Comparison of ENCODE assay signal across 8 cellular contexts in the genomic region with DNA sequence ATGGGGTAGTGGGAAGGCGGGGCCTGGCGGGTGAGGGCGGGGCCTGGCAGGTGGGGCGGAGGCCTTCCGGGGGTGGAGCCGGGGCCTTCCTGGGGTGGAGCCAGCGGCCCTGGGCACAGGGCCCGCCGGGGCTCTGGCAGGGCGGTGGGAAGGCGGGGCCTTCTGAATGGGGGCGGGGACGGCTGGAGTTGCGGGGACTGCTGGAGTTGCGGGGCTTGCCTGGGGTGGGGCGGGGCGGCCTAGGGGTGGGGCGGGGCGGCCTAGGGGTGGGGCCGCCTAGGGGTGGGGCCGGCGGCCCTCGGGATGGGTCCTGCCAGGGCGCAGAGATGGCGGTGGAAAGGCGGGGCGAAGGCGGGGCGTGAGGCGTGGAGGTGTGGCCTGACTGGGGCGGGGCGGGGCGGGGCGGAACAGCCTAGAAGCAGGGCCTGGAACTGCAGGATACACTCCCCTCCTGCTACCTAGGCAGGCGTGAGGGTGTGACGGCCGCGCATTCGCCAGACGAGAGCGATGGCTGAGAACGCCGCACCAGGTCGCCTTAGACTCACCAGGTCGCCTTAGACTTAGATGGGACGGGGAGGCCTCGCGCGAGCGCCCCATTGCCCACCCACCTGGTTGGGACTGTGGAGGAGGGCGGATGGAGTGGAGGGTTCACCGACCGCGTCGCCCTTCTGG. TPM values are rescaled to one million over a fixed set of nuclear protein-coding genes. Genes with fewer than 3 reads are reported as not detected.
DNase-seq lines count a peak whose midpoint lies in the region; ATAC-seq lines count a peak whose summit lies in the region.

No MANE protein-coding gene starts in this region.

- CTCF ChIA-PET in CD4-positive, alpha-beta memory T cell (lab: Charles Lee; ENCODE audit: partially characterized antibody): no interaction called here

- no peaks in the 10 kb centered on the region for H3K36me3 ChIP-seq in CD4-positive, alpha-beta memory T cell (ENCODE audit: insufficient read depth, low read length)
- H3K36me3 ChIP-seq in mucosa of rectum (ENCODE audit: control insufficient read depth in 2 of 2, insufficient read depth in 2 of 2, low read length in 2 of 2): no peaks in the 10 kb centered on the region

- H3K4me1 ChIP-seq in CD4-positive, alpha-beta memory T cell (ENCODE audit: insufficient read depth, low read length): peaks cover 7% of the 10 kb centered on the region
- peaks cover 6 to 19% of the 10 kb centered on the region in 2 donors for H3K4me1 ChIP-seq in mucosa of rectum (ENCODE audit: control insufficient read depth in 2 of 2, insufficient read depth in 2 of 2, low read length in 2 of 2)

- DNase-seq in CD4-positive, alpha-beta memory T cell: peak; percentile 80 to 86 (median 82)
- DNase-seq in NAMALWA (ENCODE audit: low spot score) (peak; percentile 89), activated T-cell treated with anti-CD3 and anti-CD28 coated beads for 24 hours (ENCODE audit: low read depth) (peak; percentile 68), epithelial cell of prostate (ENCODE audit: low read depth, low spot score) (peak; percentile 16), HuH-7 (ENCODE audit: low spot score) (no peak)
- peak; percentile 54 for DNase-seq in stimulated activated CD8-positive, alpha-beta memory T cell treated with anti-CD3 and anti-CD28 coated beads, Interleukin-7, amount 100 ng/mL, for 24 hours (ENCODE audit: low read depth)

- ATAC-seq in GM21786 (IDR thresholded peaks at IDR 0.05; ENCODE audit: unreplicated experiment): peak; percentile 63

- H3K27ac ChIP-seq in CD4-positive, alpha-beta memory T cell (ENCODE audit: low read depth, low read length): no peak overlapping the region
- H3K27ac ChIP-seq in epithelial cell of prostate (peak overlapping the region; percentile 55), mucosa of rectum (ENCODE audit: low read depth in 2 of 2, low read length in 2 of 2) (peak overlapping the region; percentile 68 to 74)

- H3K4me3 ChIP-seq in CD4-positive, alpha-beta memory T cell (ENCODE audit: low read length in 2 of 2): peak overlapping the region in 1 of 2 donors; percentile 33
- peak overlapping the region; percentile 49 to 66 for H3K4me3 ChIP-seq in mucosa of rectum (ENCODE audit: low read length in 2 of 2)

- H3K27me3 Mint-ChIP-seq in CD4-positive, alpha-beta memory T cell: no peaks in the 10 kb centered on the region

- H3K9me3 Mint-ChIP-seq in CD4-positive, alpha-beta memory T cell: peaks cover 0 to 1% (median 0%) of the 10 kb centered on the region in 8 donors

- peak overlapping the region in 4 of 7 donors; percentile 15 to 78 (median 51) for H3K27ac Mint-ChIP-seq in CD4-positive, alpha-beta memory T cell

- intact Hi-C loops in CD4-positive, alpha-beta memory T cell (cut with micrococcal nuclease): loop anchor here (2.0 kb wide), 1 partner anchor 53 kb away; a partner anchor contains a TSS

- peaks cover 6 to 18% (median 12%) of the 10 kb centered on the region in 4 donors for H3K4me1 Mint-ChIP-seq in CD4-positive, alpha-beta memory T cell

- peak overlapping the region; percentile 52 to 62 for H3K9ac ChIP-seq in mucosa of rectum (ENCODE audit: low read depth in 1 of 2, low read length in 2 of 2)

- no peaks in the 10 kb centered on the region for H3K9me3 ChIP-seq in CD4-positive, alpha-beta memory T cell (ENCODE audit: control insufficient read depth in 1 of 2, low read length in 2 of 2)
- H3K9me3 ChIP-seq in mucosa of rectum (ENCODE audit: control insufficient read depth in 2 of 2, low read length in 2 of 2): no peaks in the 10 kb centered on the region

- no peaks in the 10 kb centered on the region for H3K36me3 Mint-ChIP-seq in CD4-positive, alpha-beta memory T cell

- H3K4me3 Mint-ChIP-seq in CD4-positive, alpha-beta memory T cell: peak overlapping the region; percentile 61 to 82 (median 72)

- no peaks in the 10 kb centered on the region for H3K27me3 ChIP-seq in CD4-positive, alpha-beta memory T cell (ENCODE audit: insufficient read depth, low read length)
- H3K27me3 ChIP-seq in mucosa of rectum (ENCODE audit: control insufficient read depth in 2 of 2, insufficient read depth in 2 of 2, low read length in 2 of 2): no peaks in the 10 kb centered on the region

- POLR2A ChIA-PET in CD4-positive, alpha-beta memory T cell (lab: Charles Lee; ENCODE audit: partially characterized antibody): no interaction called here

RNA-seq across cellular contexts. Expression of a gene that starts 19.3 kb away (rescaled TPM):
- 100 to 1,000 TPM in 1 of 2 experiments, 10 to 100 TPM in 1; 98.1 to 104 TPM for total RNA-seq in CD4-positive, alpha-beta memory T cell
- polyA plus RNA-seq in CD4-positive, alpha-beta memory T cell: 10 to 100 TPM; 56.9 to 57.6 TPM

RNA-seq across cellular contexts. Expression of a gene that starts 53.5 kb away (rescaled TPM):
- total RNA-seq in CD4-positive, alpha-beta memory T cell: under 1 TPM; 0.36 to 0.81 TPM
- polyA plus RNA-seq in CD4-positive, alpha-beta memory T cell: under 1 TPM in 1 of 2 donors, not detected in 1; 0.26 TPM
